In genomic region chr1:29719253-29719652, GRCh38 we compare ENCODE assay signal across 23 cellular contexts.
A peak's percentile ranks its signal among the peaks of the same experiment; 100 is the strongest.
DNase-seq lines count a peak whose midpoint lies in the region; ATAC-seq and TF ChIP-seq lines count a peak whose summit lies in the region.
"Had no signal": no experiment of that assay in that cellular context is flagged by ENCODE, and none has a peak within 500 bp of the region (broad histone marks: within the 10 kb centered on the region; RNA-seq: fewer than 3 reads in every experiment).

No MANE protein-coding gene starts in this region.

- H3K4me1 Mint-ChIP-seq in T-helper 1 cell treated with Interleukin-12 subunit alpha and Interleukin-12 subunit beta and Interleukin-4 antibody, amounts not matched to agents 30 μg/mL and 1 μg/mL, for 36 hours (ENCODE audit: low read depth), result peaks cover 25% of the 10 kb centered on the region
- peaks cover 29% of the 10 kb centered on the region for H3K4me1 Mint-ChIP-seq in activated T-helper 1 cell treated with anti-CD3 and anti-CD28 coated beads, Interleukin-12 subunit alpha, Interleukin-12 subunit beta, Interleukin-2, Interleukin-4 antibody, amounts not matched to agents 30 ng/mL and 10 ng/mL and 1 ng/mL, durations not matched to agents 14 hours and 24 hours and 36 hours (ENCODE audit: low read depth)
- H3K4me1 Mint-ChIP-seq: T-cell had no signal

- peaks cover 34% of the 10 kb centered on the region for H3K36me3 Mint-ChIP-seq in T-helper 1 cell treated with Interleukin-12 subunit alpha and Interleukin-12 subunit beta and Interleukin-4 antibody, amounts not matched to agents 30 μg/mL and 1 μg/mL, for 36 hours (ENCODE audit: low read depth)
- H3K36me3 Mint-ChIP-seq in activated T-helper 1 cell treated with anti-CD3 and anti-CD28 coated beads, Interleukin-12 subunit alpha, Interleukin-12 subunit beta, Interleukin-2, Interleukin-4 antibody, amounts not matched to agents 30 ng/mL and 10 ng/mL and 1 ng/mL, durations not matched to agents 14 hours and 24 hours and 36 hours (ENCODE audit: low read depth), result peaks cover 17% of the 10 kb centered on the region
- H3K36me3 Mint-ChIP-seq: T-cell had no signal

- no peak for ATAC-seq in HG02870 (IDR thresholded peaks at IDR 0.05; ENCODE audit: unreplicated experiment)
- ATAC-seq: heart left ventricle, left cardiac atrium, T-cell had no signal

- peak overlapping the region; percentile 49 for H3K4me3 Mint-ChIP-seq in T-helper 1 cell treated with Interleukin-12 subunit alpha and Interleukin-12 subunit beta and Interleukin-4 antibody, amounts not matched to agents 30 μg/mL and 1 μg/mL, for 36 hours
- H3K4me3 Mint-ChIP-seq in activated T-helper 1 cell treated with anti-CD3 and anti-CD28 coated beads, Interleukin-12 subunit alpha, Interleukin-12 subunit beta, Interleukin-2, Interleukin-4 antibody, amounts not matched to agents 30 ng/mL and 10 ng/mL and 1 ng/mL, durations not matched to agents 14 hours and 24 hours and 36 hours, result peak overlapping the region; percentile 56
- H3K4me3 Mint-ChIP-seq: CD4-positive, alpha-beta memory T cell; T-cell had no signal

- H3K27me3 Mint-ChIP-seq in T-helper 1 cell treated with Interleukin-12 subunit alpha and Interleukin-12 subunit beta and Interleukin-4 antibody, amounts not matched to agents 30 μg/mL and 1 μg/mL, for 36 hours (ENCODE audit: low read depth), result no peaks in the 10 kb centered on the region
- no peaks in the 10 kb centered on the region for H3K27me3 Mint-ChIP-seq in activated T-helper 1 cell treated with anti-CD3 and anti-CD28 coated beads, Interleukin-12 subunit alpha, Interleukin-12 subunit beta, Interleukin-2, Interleukin-4 antibody, amounts not matched to agents 30 ng/mL and 10 ng/mL and 1 ng/mL, durations not matched to agents 14 hours and 24 hours and 36 hours (ENCODE audit: insufficient read depth)

- H3K9me3 Mint-ChIP-seq in T-helper 1 cell treated with Interleukin-12 subunit alpha and Interleukin-12 subunit beta and Interleukin-4 antibody, amounts not matched to agents 30 μg/mL and 1 μg/mL, for 36 hours, result peaks cover 68% of the 10 kb centered on the region
- H3K9me3 Mint-ChIP-seq in activated T-helper 1 cell treated with anti-CD3 and anti-CD28 coated beads, Interleukin-12 subunit alpha, Interleukin-12 subunit beta, Interleukin-2, Interleukin-4 antibody, amounts not matched to agents 30 ng/mL and 10 ng/mL and 1 ng/mL, durations not matched to agents 14 hours and 24 hours and 36 hours, result peaks cover 51% of the 10 kb centered on the region

- H3K4me3 ChIP-seq in foreskin fibroblast (ENCODE audit: low read depth in 1 of 2, low read length in 2 of 2), result no peak overlapping the region
- H3K4me3 ChIP-seq: heart left ventricle, Peyer's patch, sigmoid colon had no signal

- intact Hi-C loops in activated T-helper 1 cell treated with anti-CD3 and anti-CD28 coated beads, Interleukin-12 subunit alpha, Interleukin-12 subunit beta, Interleukin-2, Interleukin-4 antibody, amounts not matched to agents 30 ng/mL and 10 ng/mL and 1 ng/mL, durations not matched to agents 14 hours and 24 hours and 36 hours (cut with micrococcal nuclease), result loop anchor here (1.0 to 10.0 kb wide), 2 partner anchors 8 to 1026 kb away; no protein-coding TSS in a partner anchor

- H3K27ac Mint-ChIP-seq in T-helper 1 cell treated with Interleukin-12 subunit alpha and Interleukin-12 subunit beta and Interleukin-4 antibody, amounts not matched to agents 30 μg/mL and 1 μg/mL, for 36 hours, result peak overlapping the region; percentile 90
- peak overlapping the region; percentile 73 for H3K27ac Mint-ChIP-seq in activated T-helper 1 cell treated with anti-CD3 and anti-CD28 coated beads, Interleukin-12 subunit alpha, Interleukin-12 subunit beta, Interleukin-2, Interleukin-4 antibody, amounts not matched to agents 30 ng/mL and 10 ng/mL and 1 ng/mL, durations not matched to agents 14 hours and 24 hours and 36 hours
- H3K27ac Mint-ChIP-seq: CD4-positive, alpha-beta memory T cell; T-cell had no signal

- TF ChIP-seq CTCF in foreskin fibroblast (IDR thresholded peaks at IDR 0.05; ENCODE audit: low read depth, low read length), result no peak

- DNase-seq in T-helper 1 cell (no peak), ELR (ENCODE audit: low read depth) (peak; percentile 31), foreskin fibroblast (peak; percentile 67 to 81), iPS-NIHi7 (ENCODE audit: extremely low spot score) (no peak), inferior parietal cortex (ENCODE audit: extremely low spot score) (no peak)
- no peak for DNase-seq in activated T-helper 1 cell treated with anti-CD3 and anti-CD28 coated beads, Interleukin-12 subunit alpha, Interleukin-12 subunit beta, Interleukin-2, Interleukin-4 antibody, amounts not matched to agents 30 ng/mL and 10 ng/mL and 1 ng/mL, durations not matched to agents 14 hours and 24 hours and 36 hours (ENCODE audit: low spot score)
- DNase-seq: 8988T; aorta; CD4-positive, alpha-beta memory T cell; EL; HCEC 1CT; heart left ventricle; left cardiac atrium; NCI-H1092; NCI-H774; nucleus accumbens; Peyer's patch; sigmoid colon; stimulated activated CD4-positive, alpha-beta T cell treated with anti-CD3 and anti-CD28 coated beads, Interleukin-4, amount 100 ng/mL, for 24 hours; T-cell; trophoblast cell had no signal

Comparison
In these comparisons a context has a peak if more than half of its experiments do, and no peak if none do; other contexts are left out.
1. DNase-seq: peak in ELR (single experiment) and foreskin fibroblast (2 of 2); none in T-helper 1 cell (0 of 5), activated T-helper 1 cell treated with anti-CD3 and anti-CD28 coated beads, Interleukin-12 subunit alpha, Interleukin-12 subunit beta, Interleukin-2, Interleukin-4 antibody, amounts not matched to agents 30 ng/mL and 10 ng/mL and 1 ng/mL, durations not matched to agents 14 hours and 24 hours and 36 hours (single experiment), iPS-NIHi7 (single experiment) and inferior parietal cortex (single experiment).